Comparison of ENCODE assay signal across 13 cellular contexts in the genomic region with DNA sequence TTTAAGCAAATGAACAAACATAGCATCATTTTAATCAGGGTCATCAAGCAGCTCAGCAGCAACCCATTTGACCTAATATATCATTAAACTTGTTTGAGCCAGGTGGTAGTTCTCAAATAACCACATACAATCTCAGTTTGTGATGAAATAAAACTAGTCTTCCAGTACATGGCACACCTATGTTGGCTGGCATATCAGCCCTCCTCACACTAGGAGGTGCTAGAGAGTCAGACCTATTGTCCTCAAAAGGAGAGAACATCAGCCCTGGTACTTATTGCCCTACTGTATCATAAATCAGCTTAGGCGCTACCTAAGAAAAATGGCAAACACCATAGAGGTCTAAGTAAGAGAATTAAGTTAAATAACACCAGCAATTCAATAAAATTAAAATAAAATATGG.
DNase-seq lines count a peak whose midpoint lies in the region; ATAC-seq, FAIRE-seq and TF ChIP-seq lines count a peak whose summit lies in the region.
"Had no signal": no experiment of that assay in that cellular context is flagged by ENCODE, and none has a peak within 500 bp of the region (broad histone marks: within the 10 kb centered on the region; RNA-seq: fewer than 3 reads in every experiment).

No MANE protein-coding gene starts in this region.

- no peak overlapping the region for H3K9ac ChIP-seq in H1 (replicated peaks in 1 of 4; ENCODE audit: extremely low read depth in 1 of 4, low read depth in 3 of 4, low read length in 3 of 4)
- H3K9ac ChIP-seq in mesenchymal stem cell (ENCODE audit: low read length) = no peak overlapping the region

- H3K27ac ChIP-seq in A673 (ENCODE audit: low read depth, low read length, poor library complexity, severe bottlenecking) (no peak overlapping the region), H1 (ENCODE audit: low read depth, low read length) (no peak overlapping the region), mesenchymal stem cell (ENCODE audit: low read length, poor library complexity, severe bottlenecking) (no peak overlapping the region)
- H3K27ac ChIP-seq: lower lobe of right lung, upper lobe of left lung had no signal

- H3K36me3 ChIP-seq in A673 (ENCODE audit: insufficient read depth, low read length, poor library complexity, severe bottlenecking) (no peaks in the 10 kb centered on the region), H1 (ENCODE audit: control insufficient read depth in 2 of 4, insufficient read depth in 4 of 4, low read length in 3 of 4) (no peaks in the 10 kb centered on the region), mesenchymal stem cell (ENCODE audit: control insufficient read depth in 1 of 2, insufficient read depth in 2 of 2, low read depth in 1 of 2, low read length in 2 of 2) (no peaks in the 10 kb centered on the region)
- H3K36me3 ChIP-seq: lower lobe of right lung, upper lobe of left lung had no signal

- no peak overlapping the region for H3K56ac ChIP-seq in H1 (replicated peaks; ENCODE audit: insufficient read length, low read depth, low read length)

- H2BK15ac ChIP-seq in H1 (ENCODE audit: low read length) (no peak overlapping the region), mesenchymal stem cell (ENCODE audit: low read depth, poor library complexity, severe bottlenecking) (no peak overlapping the region)

- TF ChIP-seq EP300 in H1 (IDR thresholded peaks at IDR 0.05; ENCODE audit: borderline replicate concordance in 1 of 2, low read depth in 2 of 2, low read length in 2 of 2) = no peak

- TF ChIP-seq POLR2A in H1 (IDR thresholded peaks at IDR 0.05; ENCODE audit: control extremely low read depth in 1 of 2, low read depth in 2 of 2, low read length in 2 of 2) = no peak

- no peak overlapping the region for H2AK5ac ChIP-seq in H1 (ENCODE audit: low read depth, low read length)
- no peak overlapping the region for H2AK5ac ChIP-seq in mesenchymal stem cell (ENCODE audit: low read length, severe bottlenecking)

- intact Hi-C loops in A673 (cut with micrococcal nuclease; ENCODE audit: unreplicated experiment) = no loop called here

- H2BK12ac ChIP-seq in H1 (ENCODE audit: low read depth, low read length) (no peak overlapping the region), mesenchymal stem cell (ENCODE audit: low read length in 2 of 2) (no peak overlapping the region)

- H3K23me2 ChIP-seq in H1 (ENCODE audit: low read depth, low read length) = no peaks in the 10 kb centered on the region

- H2AFZ ChIP-seq in H1 (ENCODE audit: low read length) (no peak overlapping the region), mesenchymal stem cell (ENCODE audit: low read depth, low read length) (no peak overlapping the region)

- no peaks in the 10 kb centered on the region for H3K27me3 ChIP-seq in A673 (replicated peaks; ENCODE audit: insufficient read depth, low read depth, low read length, poor library complexity)
- H3K27me3 ChIP-seq in H1 (replicated peaks in 1 of 4; ENCODE audit: control insufficient read depth in 3 of 4, extremely low read depth in 1 of 4, insufficient read depth in 3 of 4, low read length in 3 of 4) = no peaks in the 10 kb centered on the region
- no peaks in the 10 kb centered on the region for H3K27me3 ChIP-seq in mesenchymal stem cell (ENCODE audit: control insufficient read depth in 1 of 2, insufficient read depth in 1 of 2, low read length in 2 of 2)
- H3K27me3 ChIP-seq: upper lobe of left lung had no signal

- H3K4me2 ChIP-seq in H1 (ENCODE audit: insufficient read depth in 1 of 2, low read depth in 2 of 2, low read length in 2 of 2) (no peak overlapping the region), mesenchymal stem cell (ENCODE audit: low read length, poor library complexity, severe bottlenecking) (no peak overlapping the region)

- H3K79me1 ChIP-seq in H1 (ENCODE audit: low read depth, low read length) (no peaks in the 10 kb centered on the region), mesenchymal stem cell (replicated peaks; ENCODE audit: low read length, poor library complexity, severe bottlenecking) (no peaks in the 10 kb centered on the region)

- 88% methylated on average over 1 of the region's 1 CpG; no CpG with 5 or more reads in 1 of the 2 experiments for WGBS in H1 (ENCODE audit: extremely low coverage in 1 of 2, insufficient coverage in 1 of 2, insufficient read length in 1 of 2, insufficient replicate concordance in 2 of 2, low coverage in 1 of 2, low lambda C conversion rate in 2 of 2, missing lambda C conversion rate in 1 of 2), 2 experiments
- WGBS in mesenchymal stem cell = no CpG with 5 or more reads among the region's 1 CpG

- no peaks in the 10 kb centered on the region for H3K9me3 ChIP-seq in A673 (ENCODE audit: low read depth, low read length, poor library complexity, severe bottlenecking)
- H3K9me3 ChIP-seq in H1 (ENCODE audit: insufficient read depth in 2 of 2, low read depth in 1 of 2, low read length in 1 of 2) = 0 out of 4 replicates have a peak, but pooled peaks cover 0 to 4% of the 10 kb centered on the region in 2 experiments
- no peaks in the 10 kb centered on the region for H3K9me3 ChIP-seq in mesenchymal stem cell (ENCODE audit: control insufficient read depth, low read length)
- H3K9me3 ChIP-seq: upper lobe of left lung had no signal

- H3K4me1 ChIP-seq in A673 (ENCODE audit: insufficient read depth, low read length, poor library complexity, severe bottlenecking) (peaks cover 26% of the 10 kb centered on the region), H1 (replicated peaks in 1 of 4; ENCODE audit: control insufficient read depth in 3 of 4, insufficient read depth in 4 of 4, low read length in 3 of 4) (no peaks in the 10 kb centered on the region), mesenchymal stem cell (ENCODE audit: control insufficient read depth, insufficient read depth, low read depth, low read length) (no peaks in the 10 kb centered on the region)
- H3K4me1 ChIP-seq: lower lobe of right lung, upper lobe of left lung had no signal

- H3K4ac ChIP-seq in H1 (replicated peaks; ENCODE audit: insufficient read length, low read depth, low read length) (no peak overlapping the region), mesenchymal stem cell (ENCODE audit: low read depth in 1 of 2, low read length in 2 of 2) (no peak overlapping the region)

- H2BK20ac ChIP-seq in H1 (ENCODE audit: low read length) = no peak overlapping the region

- no peak for ATAC-seq in HG03378 (IDR thresholded peaks at IDR 0.05; ENCODE audit: unreplicated experiment)
- ATAC-seq: lower lobe of right lung had no signal

- CTCF ChIA-PET in A673 (lab: Charles Lee) = no interaction called here
- CTCF ChIA-PET in H1 (lab: Charles Lee; ENCODE audit: partially characterized antibody) = interaction anchor here (0.8 to 10.3 kb wide), 13 partner anchors 9 to 554 kb away, joined by 3 to 120 read pairs (median 3); no protein-coding TSS in a partner anchor

- POLR2A ChIA-PET in A673 (lab: Charles Lee; ENCODE audit: low non-redundant PET) (no interaction called here), H1 (lab: Charles Lee; ENCODE audit: partially characterized antibody) (no interaction called here)

- no peaks in the 10 kb centered on the region for H3K79me2 ChIP-seq in H1 (ENCODE audit: control insufficient read depth in 1 of 2, insufficient read depth in 2 of 2, low read length in 2 of 2)

- no TSS peak for BruUV-seq in A673 (replicated peaks; lab: Mats Ljungman, UMichigan)

- H3K23ac ChIP-seq in H1 (ENCODE audit: insufficient read length) = no peak overlapping the region
- H3K23ac ChIP-seq in mesenchymal stem cell (ENCODE audit: low read length in 2 of 2) = no peak overlapping the region

- H2BK120ac ChIP-seq in H1 (replicated peaks; ENCODE audit: low read depth, low read length) (no peak overlapping the region), mesenchymal stem cell (ENCODE audit: low read depth, low read length) (no peak overlapping the region)

- no peaks in the 10 kb centered on the region for H4K20me1 ChIP-seq in H1 (replicated peaks in 1 of 2; ENCODE audit: control insufficient read depth in 1 of 2, insufficient read depth in 2 of 2, low read length in 2 of 2)

- no peak overlapping the region for H2BK5ac ChIP-seq in H1 (ENCODE audit: low read depth, low read length)
- no peak overlapping the region for H2BK5ac ChIP-seq in mesenchymal stem cell (ENCODE audit: low read depth, low read length, poor library complexity, severe bottlenecking)

- FAIRE-seq in H1 (lab: Jason Lieb, UNC) = no peak
- FAIRE-seq: bronchial epithelial cell had no signal

- H3K4me3 ChIP-seq in A673 (ENCODE audit: low read depth, low read length, poor library complexity, severe bottlenecking) (no peak overlapping the region), H1 (ENCODE audit: extremely low read depth in 1 of 4, insufficient read depth in 2 of 4, low read depth in 3 of 4, low read length in 4 of 4) (no peak overlapping the region), mesenchymal stem cell (ENCODE audit: insufficient read depth in 1 of 2, low read depth in 1 of 2, low read length in 2 of 2) (no peak overlapping the region)
- H3K4me3 ChIP-seq: lower lobe of right lung, upper lobe of left lung had no signal

- H3K18ac ChIP-seq in H1 (ENCODE audit: extremely low read depth, low read length) (no peak overlapping the region), mesenchymal stem cell (ENCODE audit: low read depth in 1 of 2, low read length in 2 of 2) (no peak overlapping the region)

- TF ChIP-seq RAD21 in H1 (IDR thresholded peaks at IDR 0.05 in 1 of 2, conservative IDR thresholded peaks at IDR 0.05 in 1 of 2; ENCODE audit: low read depth in 2 of 2, low read length in 2 of 2) = peak; percentile 33 to 42; a peak in 3 of 4 replicates

- H4K91ac ChIP-seq in H1 (replicated peaks; ENCODE audit: insufficient read length, low read length) (no peak overlapping the region), mesenchymal stem cell (ENCODE audit: low read length) (no peak overlapping the region)

- peak; percentile 38; the same call in 1 of the 2 replicates for TF ChIP-seq CTCF in A673 (conservative IDR thresholded peaks at IDR 0.05; ENCODE audit: low read depth, low read length)
- peak in 2 of 3 experiments; percentile 36 to 60; a peak in 3 of 4 replicates for TF ChIP-seq CTCF in H1 (IDR thresholded peaks at IDR 0.05; ENCODE audit: control extremely low read depth in 1 of 3, insufficient read depth in 1 of 3, low read depth in 1 of 3, low read length in 3 of 3)

- peak; percentile 29 for DNase-seq in A673 (ENCODE audit: low spot score)
- DNase-seq in ELR (ENCODE audit: low read depth) = peak; percentile 13
- peak; percentile 9 for DNase-seq in MV-4-11 (lab: John Stamatoyannopoulos, UW)
- no peak for DNase-seq in H1 (ENCODE audit: low read depth in 1 of 2, low spot score in 2 of 2)
- no peak for DNase-seq in LoVo (ENCODE audit: low spot score)
- DNase-seq in mesenchymal stem cell = no peak
- DNase-seq in SW480 (ENCODE audit: low spot score) = no peak
- DNase-seq: lower lobe of right lung, NCI-H2227 treated with DMSO at 0.1 percent for 48 hours, posterior cingulate gyrus, upper lobe of left lung had no signal

- no peak overlapping the region for H4K8ac ChIP-seq in H1 (ENCODE audit: extremely low read depth, insufficient read depth, low read length)
- H4K8ac ChIP-seq in mesenchymal stem cell (ENCODE audit: low read length) = no peak overlapping the region

- H3K14ac ChIP-seq in H1 (ENCODE audit: insufficient read length) (no peak overlapping the region), mesenchymal stem cell (ENCODE audit: low read length in 2 of 2) (no peak overlapping the region)

- H4K5ac ChIP-seq in H1 (ENCODE audit: insufficient read length, low read depth, low read length) = no peak overlapping the region

Comparison
In these comparisons a context has a peak if more than half of its experiments do, and no peak if none do; other contexts are left out.
1. DNase-seq: peak in A673 (single experiment), ELR (single experiment) and MV-4-11 (single experiment); none in H1 (0 of 2), LoVo (single experiment), mesenchymal stem cell (single experiment) and SW480 (single experiment).